ENCODE assay signal across 14 cellular contexts in genomic region chr2:72128843-72129227, GRCh38. TPM values are rescaled to one million over a fixed set of nuclear protein-coding genes. Genes with fewer than 3 reads are reported as not detected.
"Had no signal": no experiment of that assay in that cellular context is flagged by ENCODE, and none has a peak within 500 bp of the region (broad histone marks: within the 10 kb centered on the region; RNA-seq: fewer than 3 reads in every experiment).

No MANE protein-coding gene starts in this region.

- H3K27ac ChIP-seq: brain microvascular endothelial cell, heart right ventricle, left ventricle myocardium inferior, pancreas, stomach, uterus had no signal

- DNase-seq: activated CD4-positive, alpha-beta T cell treated with anti-CD3 and anti-CD28 coated beads, Interleukin-2, amount 50 U/mL, for 4 hours; brain microvascular endothelial cell; effector CD8-positive, alpha-beta T cell; heart right ventricle; left ventricle myocardium inferior; mesenchymal stem cell; stimulated activated CD4-positive, alpha-beta T cell treated with anti-CD3 and anti-CD28 coated beads, Interleukin-15, amount 100 ng/mL, for 24 hours; stimulated activated CD4-positive, alpha-beta T cell treated with anti-CD3 and anti-CD28 coated beads, Interleukin-4, amount 100 ng/mL, for 24 hours; stomach; uterus had no signal

- H3K27me3 ChIP-seq: brain microvascular endothelial cell, pancreas, uterus had no signal

- ATAC-seq: activated CD4-positive, CD25-positive, alpha-beta regulatory T cell treated with anti-CD3 and anti-CD28 coated beads, Interleukin-2, amount 50 U/mL, for 24 hours; activated T-helper 17 cell treated with anti-CD3 and anti-CD28 coated beads, Interleukin-2, amount 50 U/mL, for 72 hours; heart right ventricle; pancreas; T-helper 17 cell had no signal

- H3K9me3 ChIP-seq: heart right ventricle, left ventricle myocardium inferior, pancreas, stomach, uterus had no signal

- H3K4me1 ChIP-seq: heart right ventricle, left ventricle myocardium inferior, pancreas, stomach, uterus had no signal

- H3K36me3 ChIP-seq: brain microvascular endothelial cell, left ventricle myocardium inferior, pancreas, stomach, uterus had no signal

- H3K4me3 ChIP-seq: heart right ventricle, left ventricle myocardium inferior, pancreas, stomach, uterus had no signal

RNA-seq across cellular contexts. Expression of gene CYP26B1, which starts 18.8 kb away (rescaled TPM):
- total RNA-seq: T-helper 17 cell had no signal
